Comparison of ENCODE assay signal across 21 cellular contexts in the genomic region with DNA sequence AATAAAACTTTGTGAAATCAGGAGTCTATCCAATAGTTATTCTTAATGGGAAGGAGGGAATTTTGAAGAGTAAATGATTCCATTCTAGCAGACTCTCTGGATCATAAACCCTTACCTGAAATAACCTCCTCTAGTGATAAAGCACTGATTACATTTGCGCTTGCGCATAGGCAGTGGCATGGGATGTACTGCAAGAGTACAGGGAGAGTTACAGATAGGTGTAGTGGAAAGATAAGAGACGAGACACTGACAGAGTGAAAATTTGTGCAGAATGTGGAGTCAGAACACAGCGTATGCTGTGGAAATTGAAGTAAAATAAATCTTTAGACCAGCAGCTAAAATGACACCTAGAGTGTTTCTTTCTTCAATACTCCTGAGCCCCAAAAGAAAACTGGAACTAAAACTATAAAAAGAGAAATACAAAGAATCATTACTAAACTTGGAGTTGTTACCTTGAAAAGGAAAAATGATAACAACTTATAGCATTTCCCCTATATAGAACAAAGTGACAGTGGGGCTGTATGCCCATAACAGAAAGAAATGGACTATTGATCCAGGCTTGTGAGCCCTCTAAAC.
A peak's percentile ranks its signal among the peaks of the same experiment; 100 is the strongest.
DNase-seq lines count a peak whose midpoint lies in the region; ATAC-seq and TF ChIP-seq lines count a peak whose summit lies in the region.
"Had no signal": no experiment of that assay in that cellular context is flagged by ENCODE, and none has a peak within 500 bp of the region (broad histone marks: within the 10 kb centered on the region; RNA-seq: fewer than 3 reads in every experiment).

No MANE protein-coding gene starts in this region.

- peaks cover 11% of the 10 kb centered on the region for H3K9me3 Mint-ChIP-seq in Caco-2 (ENCODE audit: unreplicated experiment)
- H3K9me3 Mint-ChIP-seq in activated CD8-positive, alpha-beta memory T cell treated with anti-CD3 and anti-CD28 coated beads, Interleukin-2, amount 10 ng/mL, durations not matched to agents 7 days and 5 days (ENCODE audit: low read depth): peaks cover 8% of the 10 kb centered on the region

- H3K4me3 Mint-ChIP-seq in Caco-2 (ENCODE audit: unreplicated experiment): peak overlapping the region; percentile 12
- H3K4me3 Mint-ChIP-seq in activated CD8-positive, alpha-beta memory T cell treated with anti-CD3 and anti-CD28 coated beads, Interleukin-2, amount 10 ng/mL, durations not matched to agents 7 days and 5 days: no peak overlapping the region
- H3K4me3 Mint-ChIP-seq: HFFc6 had no signal

- TF ChIP-seq POLR2A in erythroblast (IDR thresholded peaks at IDR 0.05; ENCODE audit: low read length): no peak

- intact Hi-C loops in Caco-2 (cut with micrococcal nuclease; ENCODE audit: unreplicated experiment): loop anchor here (5.0 kb wide), 1 partner anchor 186 kb away; no protein-coding TSS in a partner anchor

- H3K9me3 ChIP-seq in Caco-2 (no peaks in the 10 kb centered on the region), smooth muscle cell (replicated peaks; ENCODE audit: low read depth) (no peaks in the 10 kb centered on the region)

- H3K4me3 ChIP-seq in Caco-2 (ENCODE audit: low read depth, low read length): no peak overlapping the region
- no peak overlapping the region for H3K4me3 ChIP-seq in smooth muscle cell
- H3K4me3 ChIP-seq: MG63 had no signal

- H3K36me3 ChIP-seq in Caco-2 (ENCODE audit: control insufficient read depth, insufficient read depth, low read length) (no peaks in the 10 kb centered on the region), smooth muscle cell (ENCODE audit: low read depth) (no peaks in the 10 kb centered on the region)
- H3K36me3 ChIP-seq: MG63 had no signal

- 80% methylated on average over 4 of the region's 4 CpGs for WGBS in smooth muscle cell (ENCODE audit: low lambda C conversion rate)

- BruUV-seq in Caco-2 (replicated peaks; lab: Mats Ljungman, UMichigan): no TSS peak

- CTCF ChIA-PET in Caco-2 (lab: Charles Lee): no interaction called here
- CTCF ChIA-PET in activated CD8-positive, alpha-beta memory T cell treated with anti-CD3 and anti-CD28 coated beads, Interleukin-2, amount 10 ng/mL, durations not matched to agents 7 days and 5 days (lab: Charles Lee): no interaction called here

- no peaks in the 10 kb centered on the region for H3K36me3 Mint-ChIP-seq in Caco-2 (ENCODE audit: insufficient read depth, unreplicated experiment)
- no peaks in the 10 kb centered on the region for H3K36me3 Mint-ChIP-seq in activated CD8-positive, alpha-beta memory T cell treated with anti-CD3 and anti-CD28 coated beads, Interleukin-2, amount 10 ng/mL, durations not matched to agents 7 days and 5 days

- H3K4me1 ChIP-seq in Caco-2 (peaks cover 18% of the 10 kb centered on the region), smooth muscle cell (ENCODE audit: low read depth) (no peaks in the 10 kb centered on the region)

- ATAC-seq in activated CD8-positive, alpha-beta memory T cell treated with anti-CD3 and anti-CD28 coated beads, Interleukin-2, amount 10 ng/mL, durations not matched to agents 7 days and 5 days: no peak
- ATAC-seq: HepG2 had no signal

- POLR2A ChIA-PET in Caco-2 (lab: Charles Lee): no interaction called here

- peak; percentile 64 to 73 for DNase-seq in Caco-2
- peak; percentile 84 for DNase-seq in OCI-M1 (lab: John Stamatoyannopoulos, UW)
- DNase-seq in erythroblast (lab: John Stamatoyannopoulos, UW): peak; percentile 7 to 13
- DNase-seq in smooth muscle cell (lab: John Stamatoyannopoulos, UW; ENCODE audit: unreplicated experiment): no peak
- DNase-seq in stimulated activated naive CD4-positive, alpha-beta T cell (lab: John Stamatoyannopoulos, UW): no peak
- DNase-seq in activated CD8-positive, alpha-beta memory T cell treated with anti-CD3 and anti-CD28 coated beads, Interleukin-2, amount 10 ng/mL, durations not matched to agents 7 days and 5 days: no peak
- no peak for DNase-seq in HK-2 (ENCODE audit: unreplicated experiment)
- DNase-seq: DMS79, H7, HFFc6, Kasumi-1, MG63, NCI-H1092 treated with DMSO at 0.1 percent for 48 hours, NCI-H146, NCI-H2029 treated with DMSO at 0.1 percent for 48 hours, NCI-H2171, NCI-H446, NCI-H526 treated with DMSO at 0.1 percent for 48 hours, SHP77 had no signal

- H3K27me3 Mint-ChIP-seq in Caco-2 (ENCODE audit: insufficient read depth, unreplicated experiment): no peaks in the 10 kb centered on the region
- no peaks in the 10 kb centered on the region for H3K27me3 Mint-ChIP-seq in activated CD8-positive, alpha-beta memory T cell treated with anti-CD3 and anti-CD28 coated beads, Interleukin-2, amount 10 ng/mL, durations not matched to agents 7 days and 5 days

- peak overlapping the region; percentile 38 for H2AFZ ChIP-seq in smooth muscle cell (ENCODE audit: low read depth)

- no peaks in the 10 kb centered on the region for H3F3A ChIP-seq in smooth muscle cell (ENCODE audit: low read depth)

- peak overlapping the region; percentile 62 for H3K27ac Mint-ChIP-seq in Caco-2 (ENCODE audit: unreplicated experiment)
- H3K27ac Mint-ChIP-seq in activated CD8-positive, alpha-beta memory T cell treated with anti-CD3 and anti-CD28 coated beads, Interleukin-2, amount 10 ng/mL, durations not matched to agents 7 days and 5 days: no peak overlapping the region
- H3K27ac Mint-ChIP-seq: HFFc6 had no signal

- no peak overlapping the region for H3K9ac ChIP-seq in smooth muscle cell (ENCODE audit: low read depth)

- no peaks in the 10 kb centered on the region for H4K20me1 ChIP-seq in smooth muscle cell (ENCODE audit: low read depth)

- H3K27me3 ChIP-seq in Caco-2 (replicated peaks; ENCODE audit: control insufficient read depth, insufficient read depth, low read length) (no peaks in the 10 kb centered on the region), smooth muscle cell (ENCODE audit: low read depth) (no peaks in the 10 kb centered on the region)
- H3K27me3 ChIP-seq: MG63 had no signal

- no peak overlapping the region for H3K4me2 ChIP-seq in smooth muscle cell

- H3K27ac ChIP-seq in smooth muscle cell (ENCODE audit: low read depth): no peak overlapping the region
- H3K27ac ChIP-seq: C4-2B had no signal

- no peak for TF ChIP-seq CTCF in Caco-2 (IDR thresholded peaks at IDR 0.05; ENCODE audit: insufficient read depth in 1 of 2, low read depth in 1 of 2, low read length in 1 of 2, severe bottlenecking in 1 of 2, unreplicated experiment in 1 of 2)
- no peak for TF ChIP-seq CTCF in smooth muscle cell (IDR thresholded peaks at IDR 0.05; ENCODE audit: borderline replicate concordance, insufficient read depth, poor library complexity, severe bottlenecking)

- no peaks in the 10 kb centered on the region for H3K79me2 ChIP-seq in smooth muscle cell (ENCODE audit: low read depth)

- H3K4me1 Mint-ChIP-seq in Caco-2 (ENCODE audit: low read depth, unreplicated experiment): peaks cover 16% of the 10 kb centered on the region
- H3K4me1 Mint-ChIP-seq in activated CD8-positive, alpha-beta memory T cell treated with anti-CD3 and anti-CD28 coated beads, Interleukin-2, amount 10 ng/mL, durations not matched to agents 7 days and 5 days: no peaks in the 10 kb centered on the region

Comparison
In these comparisons a context has a peak if more than half of its experiments do, and no peak if none do; other contexts are left out.
1. DNase-seq: peak in Caco-2 (2 of 2), OCI-M1 (single experiment) and erythroblast (2 of 2); none in smooth muscle cell (single experiment), stimulated activated naive CD4-positive, alpha-beta T cell (0 of 6), activated CD8-positive, alpha-beta memory T cell treated with anti-CD3 and anti-CD28 coated beads, Interleukin-2, amount 10 ng/mL, durations not matched to agents 7 days and 5 days (single experiment) and HK-2 (single experiment).